In the genomic region with DNA sequence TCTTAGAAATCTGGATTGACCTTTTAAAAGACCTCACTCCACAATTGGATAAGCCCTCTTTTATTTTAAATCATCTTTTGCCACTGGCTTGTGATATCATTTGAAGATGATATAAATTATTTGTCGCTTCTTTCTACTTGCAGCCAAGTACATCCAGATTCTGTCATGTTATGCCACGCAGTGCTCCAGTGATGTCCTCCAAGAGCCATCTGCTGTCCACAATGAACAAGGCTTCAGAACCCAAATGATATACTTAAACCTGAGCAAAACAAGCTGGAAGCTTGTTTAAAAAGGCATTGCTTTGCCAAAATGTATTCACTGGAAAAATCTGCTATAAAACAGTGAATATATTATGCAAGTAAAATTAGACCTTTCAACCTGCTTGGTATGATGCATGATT, we compare ENCODE assay signal across 15 cellular contexts. TPM values are rescaled to one million over a fixed set of nuclear protein-coding genes. Genes with fewer than 3 reads are reported as not detected.
DNase-seq lines count a peak whose midpoint lies in the region; ATAC-seq and TF ChIP-seq lines count a peak whose summit lies in the region.
"Had no signal": no experiment of that assay in that cellular context is flagged by ENCODE, and none has a peak within 500 bp of the region (broad histone marks: within the 10 kb centered on the region; RNA-seq: fewer than 3 reads in every experiment).

No MANE protein-coding gene starts in this region.

- H3K27me3 ChIP-seq in Peyer's patch = no peaks in the 10 kb centered on the region
- H3K27me3 ChIP-seq: BLaER1 had no signal

- no peaks in the 10 kb centered on the region for H3K4me1 ChIP-seq in Peyer's patch
- H3K4me1 ChIP-seq: Caco-2, HAP-1 had no signal

- H3K36me3 ChIP-seq in Peyer's patch = no peaks in the 10 kb centered on the region
- H3K36me3 ChIP-seq: BLaER1, HAP-1 had no signal

- no peak overlapping the region for H3K4me3 ChIP-seq in Peyer's patch
- H3K4me3 ChIP-seq: BLaER1, GM12878, HAP-1 had no signal

- H3K27ac ChIP-seq in Peyer's patch = no peak overlapping the region
- H3K27ac ChIP-seq: 22Rv1, BLaER1 had no signal

- TF ChIP-seq CTCF in Peyer's patch (IDR thresholded peaks at IDR 0.05) = no peak

- no peaks in the 10 kb centered on the region for H3K9me3 ChIP-seq in Peyer's patch
- H3K9me3 ChIP-seq: Caco-2, HAP-1 had no signal

- peak; percentile 17 for DNase-seq in DMS 273 (lab: John Stamatoyannopoulos, UW; ENCODE audit: unreplicated experiment)
- DNase-seq in DMS 273 treated with DMSO at 0.1 percent for 48 hours (lab: John Stamatoyannopoulos, UW) = no peak
- peak; percentile 56 for DNase-seq in NCI-H1694 (lab: John Stamatoyannopoulos, UW)
- peak; percentile 18 to 24 for DNase-seq in cerebellar nuclear complex (lab: John Stamatoyannopoulos, UW)
- peak; percentile 48 for DNase-seq in superior temporal gyrus (ENCODE audit: extremely low spot score)
- DNase-seq in Peyer's patch = no peak
- DNase-seq: Caco-2; CD8-positive, alpha-beta memory T cell; GOT3 had no signal

- ATAC-seq in GM18517 (IDR thresholded peaks at IDR 0.05; ENCODE audit: unreplicated experiment) = no peak
- no peak for ATAC-seq in HG03460 (IDR thresholded peaks at IDR 0.05; ENCODE audit: unreplicated experiment)
- ATAC-seq: GM12878 had no signal

- no peak for TF ChIP-seq POLR2A in Peyer's patch (IDR thresholded peaks at IDR 0.05)

RNA-seq across cellular contexts. Expression of gene ARL6, which starts 58.8 kb away (rescaled TPM):
- 1 to 10 TPM; 1.8 to 7.4 (median 2.6) TPM for total RNA-seq in Peyer's patch

Comparison
In these comparisons a context has a peak if more than half of its experiments do, and no peak if none do; other contexts are left out.
1. DNase-seq: peak in DMS 273 (single experiment), NCI-H1694 (single experiment), cerebellar nuclear complex (2 of 2) and superior temporal gyrus (single experiment); none in DMS 273 treated with DMSO at 0.1 percent for 48 hours (single experiment) and Peyer's patch (0 of 3).